In the genomic region with DNA sequence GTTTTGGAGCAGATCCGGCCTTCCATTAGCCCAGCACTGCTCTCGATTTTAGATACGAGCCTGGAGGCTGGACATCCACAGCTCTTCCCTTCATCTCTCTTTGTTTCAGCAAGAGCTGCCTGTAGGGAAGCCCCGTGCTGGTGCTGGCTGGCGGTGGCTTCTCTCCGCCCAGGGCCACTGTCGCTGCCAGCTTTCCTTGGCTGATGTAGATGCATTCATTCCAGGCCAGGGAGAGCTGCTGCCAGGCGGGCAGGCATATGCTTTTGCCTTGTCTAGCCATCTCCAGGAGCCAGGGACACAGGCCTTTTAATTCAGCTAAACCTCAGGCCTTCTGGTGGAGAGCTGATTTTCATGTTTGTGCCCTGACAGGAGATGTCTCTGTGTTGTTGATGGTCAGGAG, we compare ENCODE assay signal across 1 cellular context.
TF ChIP-seq lines count a peak whose summit lies in the region.

No MANE protein-coding gene starts in this region.

TF ChIP-seq in GM23338, 12 proteins besides CTCF, POLR2A, EP300 and RAD21 (continued from another document):
- TF ChIP-seq ZNF462 (CRISPR knock-in tag; IDR thresholded peaks at IDR 0.05) (no peak), ETS1 (IDR thresholded peaks at IDR 0.05) (no peak), ZNF114 (CRISPR knock-in tag; IDR thresholded peaks at IDR 0.05) (no peak), ZNF331 (CRISPR knock-in tag; IDR thresholded peaks at IDR 0.05; ENCODE audit: low read depth) (no peak), CREB1 (CRISPR knock-in tag; IDR thresholded peaks at IDR 0.05; ENCODE audit: low read depth) (no peak), EZH2 (IDR thresholded peaks at IDR 0.05; ENCODE audit: low read depth, unreplicated experiment) (no peak), EZH2phosphoT487 (IDR thresholded peaks at IDR 0.05; ENCODE audit: unreplicated experiment) (no peak)
